In genomic region chr9:136172412-136173079, GRCh38 we compare ENCODE assay signal across 19 cellular contexts.
DNase-seq lines count a peak whose midpoint lies in the region; ATAC-seq and TF ChIP-seq lines count a peak whose summit lies in the region.
"Had no signal": no experiment of that assay in that cellular context is flagged by ENCODE, and none has a peak within 500 bp of the region (broad histone marks: within the 10 kb centered on the region; RNA-seq: fewer than 3 reads in every experiment).

No MANE protein-coding gene starts in this region.

- DNase-seq in NCI-H1092 treated with DMSO at 0.1 percent for 48 hours (lab: John Stamatoyannopoulos, UW) (peak; percentile 9), NCI-H1092 (lab: John Stamatoyannopoulos, UW) (no peak), NCI-H69 (lab: John Stamatoyannopoulos, UW) (peak; percentile 86), kidney tubule cell (ENCODE audit: low spot score) (peak; percentile 26)
- DNase-seq in activated CD4-positive, alpha-beta T cell treated with anti-CD3 and anti-CD28 coated beads for 4 hours: no peak
- DNase-seq: activated CD4-positive, alpha-beta memory T cell treated with anti-CD3 and anti-CD28 coated beads for 36 hours; activated naive CD4-positive, alpha-beta T cell treated with anti-CD3 and anti-CD28 coated beads for 36 hours; activated T-cell treated with anti-CD3 and anti-CD28 coated beads, Interleukin-2, amount 50 U/mL, for 1 hour; aorta; erythroblast; foreskin melanocyte; GDM1; MG63; NCI-H82 had no signal

- no peak for TF ChIP-seq RAD21 in Ishikawa (IDR thresholded peaks at IDR 0.05; ENCODE audit: low read depth)

- ATAC-seq in GM21360 (IDR thresholded peaks at IDR 0.05; ENCODE audit: unreplicated experiment): no peak
- ATAC-seq in activated CD4-positive, CD25-positive, alpha-beta regulatory T cell treated with anti-CD3 and anti-CD28 coated beads, Interleukin-2, amount 50 U/mL, for 24 hours: no peak
- ATAC-seq: sciatic nerve, T-helper 17 cell had no signal

- TF ChIP-seq EP300 in Ishikawa (IDR thresholded peaks at IDR 0.05; ENCODE audit: borderline replicate concordance): no peak

TF ChIP-seq in Ishikawa, 13 proteins besides CTCF, POLR2A, EP300 and RAD21:
- no peak for TF ChIP-seq REST (IDR thresholded peaks at IDR 0.05; ENCODE audit: low read depth)
- TF ChIP-seq TCF12 (IDR thresholded peaks at IDR 0.05; ENCODE audit: low read depth): peak; percentile 55; the same call in 1 of the 2 replicates
- TF ChIP-seq NFIC (IDR thresholded peaks at IDR 0.05): no peak

Comparison
In these comparisons a context has a peak if more than half of its experiments do, and no peak if none do; other contexts are left out.
1. DNase-seq: peak in NCI-H1092 treated with DMSO at 0.1 percent for 48 hours (single experiment), NCI-H69 (single experiment) and kidney tubule cell (single experiment); none in NCI-H1092 (single experiment) and activated CD4-positive, alpha-beta T cell treated with anti-CD3 and anti-CD28 coated beads for 4 hours (0 of 2).